Comparison of ENCODE assay signal across 20 cellular contexts in genomic region chr5:1012316-1012841, GRCh38. TPM values are rescaled to one million over a fixed set of nuclear protein-coding genes. Genes with fewer than 3 reads are reported as not detected.
DNase-seq lines count a peak whose midpoint lies in the region; ATAC-seq and TF ChIP-seq lines count a peak whose summit lies in the region.
"Had no signal": no experiment of that assay in that cellular context is flagged by ENCODE, and none has a peak within 500 bp of the region (broad histone marks: within the 10 kb centered on the region; RNA-seq: fewer than 3 reads in every experiment).

No MANE protein-coding gene starts in this region.

- no peak overlapping the region for H3K27ac ChIP-seq in BLaER1
- H3K27ac ChIP-seq in right cardiac atrium (ENCODE audit: low read length) = no peak overlapping the region
- no peak overlapping the region for H3K27ac ChIP-seq in osteoblast (ENCODE audit: low read depth, low read length)
- H3K27ac ChIP-seq: PC-9 had no signal

- H3K79me2 ChIP-seq in osteoblast (ENCODE audit: insufficient read depth, low read length) = no peaks in the 10 kb centered on the region

- ATAC-seq in activated CD4-positive, alpha-beta T cell treated with anti-CD3 and anti-CD28 coated beads for 36 hours = no peak
- no peak for ATAC-seq in right cardiac atrium
- ATAC-seq: GM12878 had no signal

- H3K9me3 Mint-ChIP-seq in activated CD4-positive, alpha-beta T cell treated with anti-CD3 and anti-CD28 coated beads for 36 hours (ENCODE audit: low read depth) = no peaks in the 10 kb centered on the region
- peaks cover 0 to 9% (median 4%) of the 10 kb centered on the region in 7 donors for H3K9me3 Mint-ChIP-seq in CD14-positive monocyte
- H3K9me3 Mint-ChIP-seq: HFFc6 had no signal

- H3K4me3 Mint-ChIP-seq in activated CD4-positive, alpha-beta T cell treated with anti-CD3 and anti-CD28 coated beads for 36 hours = no peak overlapping the region
- no peak overlapping the region for H3K4me3 Mint-ChIP-seq in CD14-positive monocyte
- H3K4me3 Mint-ChIP-seq: HFFc6 had no signal

- H3K9me3 ChIP-seq in BLaER1 = no peaks in the 10 kb centered on the region
- H3K9me3 ChIP-seq in right cardiac atrium (ENCODE audit: control insufficient read depth, low read length) = no peaks in the 10 kb centered on the region
- no peaks in the 10 kb centered on the region for H3K9me3 ChIP-seq in osteoblast (ENCODE audit: low read depth, low read length)

- H4K20me1 ChIP-seq in BLaER1 (peaks cover 84% of the 10 kb centered on the region), osteoblast (ENCODE audit: insufficient read depth, low read length) (no peaks in the 10 kb centered on the region)

- H3K4me3 ChIP-seq in BLaER1 = no peak overlapping the region
- no peak overlapping the region for H3K4me3 ChIP-seq in right cardiac atrium (ENCODE audit: low read length)
- no peak overlapping the region for H3K4me3 ChIP-seq in osteoblast (ENCODE audit: insufficient read depth, low read length)
- H3K4me3 ChIP-seq: GM12878, PC-9 had no signal

- peaks cover 33% of the 10 kb centered on the region for H3K27me3 ChIP-seq in BLaER1
- H3K27me3 ChIP-seq in right cardiac atrium (ENCODE audit: control insufficient read depth, insufficient read depth) = no peaks in the 10 kb centered on the region
- H3K27me3 ChIP-seq in osteoblast (ENCODE audit: insufficient read depth, low read length) = peaks cover 34% of the 10 kb centered on the region

- H3K4me1 ChIP-seq in BLaER1 = peaks cover 95% of the 10 kb centered on the region
- H3K4me1 ChIP-seq in right cardiac atrium (ENCODE audit: control insufficient read depth, insufficient read depth, low read length) = no peaks in the 10 kb centered on the region
- no peaks in the 10 kb centered on the region for H3K4me1 ChIP-seq in osteoblast (ENCODE audit: insufficient read depth, low read length)

- CTCF ChIA-PET in activated CD4-positive, alpha-beta T cell treated with anti-CD3 and anti-CD28 coated beads for 36 hours (lab: Charles Lee) = interaction anchor here (0.6 to 0.7 kb wide), 3 partner anchors 14 to 139 kb away, joined by 3 read pairs; no protein-coding TSS in a partner anchor

- 92% methylated on average over 12 of the region's 12 CpGs for WGBS in right cardiac atrium

- DNase-seq in activated CD4-positive, alpha-beta T cell treated with anti-CD3 and anti-CD28 coated beads for 36 hours = peak; percentile 4
- DNase-seq in activated CD4-positive, alpha-beta T cell treated with anti-CD3 and anti-CD28 coated beads, Interleukin-2, amount 50 U/mL, for 4 hours = no peak
- peak; percentile 14 to 55 (median 41) for DNase-seq in right cardiac atrium
- peak; percentile 81 for DNase-seq in osteoblast (ENCODE audit: insufficient read length, low spot score, missing footprints)
- no peak for DNase-seq in NCI-H510A (lab: John Stamatoyannopoulos, UW)
- no peak for DNase-seq in CD14-positive monocyte (ENCODE audit: low spot score)
- DNase-seq in islet precursor cell = no peak
- DNase-seq: 8988T, GDM1, HFFc6, KG1, NCI-H1048, NCI-H146, NCI-H2081 treated with DMSO at 0.1 percent for 48 hours, NCI-H510A treated with DMSO at 0.1 percent for 48 hours, NCI-H82 had no signal

- POLR2A ChIA-PET in activated CD4-positive, alpha-beta T cell treated with anti-CD3 and anti-CD28 coated beads for 36 hours (lab: Charles Lee) = no interaction called here

- H3K36me3 Mint-ChIP-seq in activated CD4-positive, alpha-beta T cell treated with anti-CD3 and anti-CD28 coated beads for 36 hours (ENCODE audit: low read depth) = no peaks in the 10 kb centered on the region
- H3K36me3 Mint-ChIP-seq in CD14-positive monocyte = no peaks in the 10 kb centered on the region

- peaks cover 3% of the 10 kb centered on the region for H3K4me1 Mint-ChIP-seq in activated CD4-positive, alpha-beta T cell treated with anti-CD3 and anti-CD28 coated beads for 36 hours
- H3K4me1 Mint-ChIP-seq in CD14-positive monocyte = no peaks in the 10 kb centered on the region

- intact Hi-C loops in activated CD4-positive, alpha-beta T cell treated with anti-CD3 and anti-CD28 coated beads for 36 hours (cut with DNase I, micrococcal nuclease) = loop anchor here in 1 of 2 experiments (5.0 kb wide), 1 partner anchor 90 kb away; no protein-coding TSS in a partner anchor
- intact Hi-C loops in right cardiac atrium (cut with DNase I) (no loop called here), CD14-positive monocyte (cut with micrococcal nuclease) (no loop called here)

- no peak for TF ChIP-seq CTCF in osteoblast (IDR thresholded peaks at IDR 0.05; ENCODE audit: extremely low read depth, low read depth, low read length)
- no peak for TF ChIP-seq CTCF in CD14-positive monocyte (IDR thresholded peaks at IDR 0.05)

- no peak overlapping the region for H2AFZ ChIP-seq in osteoblast (ENCODE audit: low read length)
- H2AFZ ChIP-seq: PC-9 had no signal

- H3K4me2 ChIP-seq in BLaER1 (peak overlapping the region; percentile 100), osteoblast (ENCODE audit: insufficient read depth, low read length) (no peak overlapping the region)
- H3K4me2 ChIP-seq: PC-9 had no signal

- H3K36me3 ChIP-seq in BLaER1 (peaks cover 37% of the 10 kb centered on the region), osteoblast (ENCODE audit: insufficient read depth, low read length) (no peaks in the 10 kb centered on the region)

- no peak overlapping the region for H3K9ac ChIP-seq in BLaER1

- peaks cover 31% of the 10 kb centered on the region for H3K27me3 Mint-ChIP-seq in activated CD4-positive, alpha-beta T cell treated with anti-CD3 and anti-CD28 coated beads for 36 hours
- H3K27me3 Mint-ChIP-seq in CD14-positive monocyte (ENCODE audit: low read depth in 3 of 3) = peaks cover 27 to 45% (median 35%) of the 10 kb centered on the region in 3 donors

- no peak overlapping the region for H3K27ac Mint-ChIP-seq in activated CD4-positive, alpha-beta T cell treated with anti-CD3 and anti-CD28 coated beads for 36 hours
- H3K27ac Mint-ChIP-seq in CD14-positive monocyte = no peak overlapping the region
- H3K27ac Mint-ChIP-seq: HFFc6 had no signal

RNA-seq across cellular contexts. Expression of gene NKD2, which starts 3.8 kb away (rescaled TPM):
- 1 to 10 TPM in 1 of 2 experiments, under 1 TPM in 1; 0.86 to 1.1 TPM for total RNA-seq in activated CD4-positive, alpha-beta T cell treated with anti-CD3 and anti-CD28 coated beads for 36 hours
- total RNA-seq in right cardiac atrium (1 to 10 TPM; 1.9 to 8.6 (median 3.1) TPM), osteoblast (under 0.01 TPM in 1 of 2 replicates, not detected in the other)
- polyA plus RNA-seq in right cardiac atrium (2.6 TPM), CD14-positive monocyte (not detected)
- total RNA-seq: HFFc6 had no signal
- polyA plus RNA-seq: BJ had no signal

Comparison
In these comparisons a context has a peak if more than half of its experiments do, and no peak if none do; other contexts are left out.
1. DNase-seq: peak in activated CD4-positive, alpha-beta T cell treated with anti-CD3 and anti-CD28 coated beads for 36 hours (single experiment), right cardiac atrium (3 of 3) and osteoblast (single experiment); none in activated CD4-positive, alpha-beta T cell treated with anti-CD3 and anti-CD28 coated beads, Interleukin-2, amount 50 U/mL, for 4 hours (0 of 2), NCI-H510A (single experiment), CD14-positive monocyte (single experiment) and islet precursor cell (single experiment).